In genomic region chr6:159540883-159541282, GRCh38 we compare ENCODE assay signal across 27 cellular contexts.
"Had no signal": no experiment of that assay in that cellular context is flagged by ENCODE, and none has a peak within 500 bp of the region (broad histone marks: within the 10 kb centered on the region; RNA-seq: fewer than 3 reads in every experiment).

No MANE protein-coding gene starts in this region.

- H3K4me1 ChIP-seq: colonic mucosa, foreskin keratinocyte, heart right ventricle, left lung, parathyroid adenoma, right lobe of liver, suprapubic skin, transverse colon, upper lobe of right lung, uterus had no signal

- H3K9me3 Mint-ChIP-seq: dendritic cell treated with granulocyte-macrophage colony-stimulating factor and Interleukin-4, amounts not matched to agents 40 ng/mL and 50 ng/mL, for 4 days; endodermal cell; mesothelial cell of epicardium; natural killer cell treated with Interleukin-12 subunit alpha and Interleukin-12 subunit beta and Interleukin-15 and Interleukin-18, amount 100 ng/mL, for 72 hours; neural crest cell; stimulated activated memory B cell treated with anti-CD40 and anti-IgM and Interleukin-4, amounts not matched to agents 10 μg/mL and 1 μg/mL and 100 μg/mL, for 72 hours had no signal

- H3K27me3 ChIP-seq: colonic mucosa, heart right ventricle, left lung, right lobe of liver, suprapubic skin, transverse colon, upper lobe of right lung, uterus had no signal

- H3K4me3 ChIP-seq: colonic mucosa, heart right ventricle, left lung, mucosa of descending colon, right lobe of liver, smooth muscle cell, suprapubic skin, transverse colon, upper lobe of right lung, uterus had no signal

- ATAC-seq: heart right ventricle; left cardiac atrium; left lung; mucosa of descending colon; right lobe of liver; stimulated activated memory B cell treated with anti-CD40 and anti-IgM and Interleukin-4, amounts not matched to agents 10 μg/mL and 1 μg/mL and 100 μg/mL, for 72 hours; upper lobe of right lung had no signal

- H3K79me2 ChIP-seq: parathyroid adenoma had no signal

- DNase-seq: colonic mucosa; effector CD8-positive, alpha-beta T cell; foreskin keratinocyte; heart right ventricle; hippocampal formation; left cardiac atrium; left lung; mesenchymal stem cell; mucosa of descending colon; naive B cell; right lobe of liver; stimulated activated CD4-positive, alpha-beta T cell treated with anti-CD3 and anti-CD28 coated beads, Interleukin-4, amount 100 ng/mL, for 24 hours; transverse colon; upper lobe of right lung; uterus had no signal

- H3K27me3 Mint-ChIP-seq: stimulated activated naive CD8-positive, alpha-beta T cell treated with anti-CD3 and anti-CD28 coated beads, Interleukin-15, Interleukin-2, amounts not matched to agents 100 ng/mL and 50 ng/mL, for 24 hours had no signal

- H3K36me3 ChIP-seq: colonic mucosa, heart right ventricle, left lung, right lobe of liver, suprapubic skin, transverse colon, upper lobe of right lung, uterus had no signal

- H2AFZ ChIP-seq: parathyroid adenoma had no signal

- H3K4me1 Mint-ChIP-seq: endodermal cell; mesothelial cell of epicardium; naive B cell; neural crest cell; stimulated activated memory B cell treated with anti-CD40 and anti-IgM and Interleukin-4, amounts not matched to agents 10 μg/mL and 1 μg/mL and 100 μg/mL, for 72 hours had no signal

- H3K9me3 ChIP-seq: colonic mucosa, heart right ventricle, left lung, mucosa of descending colon, right lobe of liver, suprapubic skin, transverse colon, upper lobe of right lung, uterus had no signal

- H3K4me2 ChIP-seq: smooth muscle cell had no signal

- H3K4me3 Mint-ChIP-seq: dendritic cell treated with granulocyte-macrophage colony-stimulating factor and Interleukin-4, amounts not matched to agents 40 ng/mL and 50 ng/mL, for 4 days; endodermal cell; mesothelial cell of epicardium; naive B cell; natural killer cell treated with Interleukin-12 subunit alpha and Interleukin-12 subunit beta and Interleukin-15 and Interleukin-18, amount 100 ng/mL, for 72 hours; neural crest cell; stimulated activated memory B cell treated with anti-CD40 and anti-IgM and Interleukin-4, amounts not matched to agents 10 μg/mL and 1 μg/mL and 100 μg/mL, for 72 hours; stimulated activated naive CD8-positive, alpha-beta T cell treated with anti-CD3 and anti-CD28 coated beads, Interleukin-15, Interleukin-2, amounts not matched to agents 100 ng/mL and 50 ng/mL, for 24 hours had no signal

- H3K27ac Mint-ChIP-seq: dendritic cell treated with granulocyte-macrophage colony-stimulating factor and Interleukin-4, amounts not matched to agents 40 ng/mL and 50 ng/mL, for 4 days; endodermal cell; mesothelial cell of epicardium; naive B cell; natural killer cell treated with Interleukin-12 subunit alpha and Interleukin-12 subunit beta and Interleukin-15 and Interleukin-18, amount 100 ng/mL, for 72 hours; progenitor cell of endocrine pancreas; stimulated activated memory B cell treated with anti-CD40 and anti-IgM and Interleukin-4, amounts not matched to agents 10 μg/mL and 1 μg/mL and 100 μg/mL, for 72 hours; stimulated activated naive CD8-positive, alpha-beta T cell treated with anti-CD3 and anti-CD28 coated beads, Interleukin-15, Interleukin-2, amounts not matched to agents 100 ng/mL and 50 ng/mL, for 24 hours had no signal

- H3K9ac ChIP-seq: parathyroid adenoma had no signal

- H3K27ac ChIP-seq: colonic mucosa, epithelial cell of prostate, foreskin keratinocyte, heart right ventricle, left lung, parathyroid adenoma, right lobe of liver, suprapubic skin, transverse colon, upper lobe of right lung, uterus had no signal

- H3K36me3 Mint-ChIP-seq: mesothelial cell of epicardium; naive B cell; natural killer cell treated with Interleukin-12 subunit alpha and Interleukin-12 subunit beta and Interleukin-15 and Interleukin-18, amount 100 ng/mL, for 72 hours; stimulated activated memory B cell treated with anti-CD40 and anti-IgM and Interleukin-4, amounts not matched to agents 10 μg/mL and 1 μg/mL and 100 μg/mL, for 72 hours had no signal
